Comparison of ENCODE assay signal across 12 cellular contexts in the genomic region with DNA sequence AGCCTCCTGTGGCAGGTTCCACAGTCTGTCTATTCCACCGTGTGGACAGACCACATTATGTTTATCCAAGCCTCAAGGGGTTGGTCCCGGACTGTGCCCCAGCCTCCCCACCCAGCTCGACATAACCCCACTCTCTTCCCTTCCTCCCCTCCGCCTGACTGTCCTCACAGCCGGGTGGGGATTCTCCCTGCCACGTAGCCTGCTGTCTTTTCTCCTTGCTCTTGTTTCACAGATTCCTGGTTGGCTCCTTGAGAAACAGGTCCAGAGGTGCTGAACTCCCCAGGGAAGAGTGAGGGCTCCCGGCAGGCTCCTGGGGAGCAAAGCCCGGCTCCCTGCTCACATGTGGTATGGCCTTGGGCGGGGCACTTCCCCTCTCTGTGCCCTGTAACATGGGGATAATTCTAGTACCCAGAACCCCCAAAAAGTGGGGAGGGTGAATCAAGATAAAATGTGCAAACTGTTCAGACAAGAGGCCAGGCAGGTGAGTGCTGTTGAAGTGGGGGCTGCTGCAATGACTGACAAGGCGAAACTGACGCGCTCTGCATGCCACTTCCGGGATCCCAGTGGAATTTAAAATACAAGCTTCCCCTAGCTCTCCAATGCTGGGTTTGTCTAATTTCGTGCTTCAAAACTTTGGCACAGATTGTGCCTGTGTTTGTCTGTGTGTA.
DNase-seq lines count a peak whose midpoint lies in the region; ATAC-seq and TF ChIP-seq lines count a peak whose summit lies in the region.
"Had no signal": no experiment of that assay in that cellular context is flagged by ENCODE, and none has a peak within 500 bp of the region (broad histone marks: within the 10 kb centered on the region; RNA-seq: fewer than 3 reads in every experiment).

No MANE protein-coding gene starts in this region.

- no peaks in the 10 kb centered on the region for H3K27me3 ChIP-seq in H7 (ENCODE audit: control insufficient read depth, insufficient read depth, low read length)

- H3K4me3 ChIP-seq in H7 (ENCODE audit: insufficient read depth, low read depth, low read length), result no peak overlapping the region

- H3K4me1 Mint-ChIP-seq in activated CD4-positive, alpha-beta T cell treated with anti-CD3 and anti-CD28 coated beads for 36 hours, result peaks cover 24% of the 10 kb centered on the region
- peaks cover 24% of the 10 kb centered on the region for H3K4me1 Mint-ChIP-seq in activated CD8-positive, alpha-beta T cell treated with anti-CD3 and anti-CD28 coated beads for 36 hours (ENCODE audit: low read depth)
- H3K4me1 Mint-ChIP-seq in naive B cell, result peaks cover 29 to 40% (median 34%) of the 10 kb centered on the region in 3 donors

- H3K36me3 Mint-ChIP-seq in activated CD4-positive, alpha-beta T cell treated with anti-CD3 and anti-CD28 coated beads for 36 hours (ENCODE audit: low read depth), result no peaks in the 10 kb centered on the region
- no peaks in the 10 kb centered on the region for H3K36me3 Mint-ChIP-seq in activated CD8-positive, alpha-beta T cell treated with anti-CD3 and anti-CD28 coated beads for 36 hours (ENCODE audit: low read depth)
- H3K36me3 Mint-ChIP-seq in naive B cell, result no peaks in the 10 kb centered on the region

- intact Hi-C loops in activated CD4-positive, alpha-beta T cell treated with anti-CD3 and anti-CD28 coated beads for 36 hours (cut with DNase I, micrococcal nuclease), result no loop called here
- intact Hi-C loops in activated CD8-positive, alpha-beta T cell treated with anti-CD3 and anti-CD28 coated beads for 36 hours (cut with micrococcal nuclease), result no loop called here

- H3K27ac Mint-ChIP-seq in activated CD4-positive, alpha-beta T cell treated with anti-CD3 and anti-CD28 coated beads for 36 hours, result no peak overlapping the region
- no peak overlapping the region for H3K27ac Mint-ChIP-seq in activated CD8-positive, alpha-beta T cell treated with anti-CD3 and anti-CD28 coated beads for 36 hours
- H3K27ac Mint-ChIP-seq in naive B cell, result peak overlapping the region in 2 of 6 donors; percentile 66 to 78

- peaks cover 8% of the 10 kb centered on the region for H3K27me3 Mint-ChIP-seq in activated CD4-positive, alpha-beta T cell treated with anti-CD3 and anti-CD28 coated beads for 36 hours
- peaks cover 4% of the 10 kb centered on the region for H3K27me3 Mint-ChIP-seq in activated CD8-positive, alpha-beta T cell treated with anti-CD3 and anti-CD28 coated beads for 36 hours
- peaks cover 8 to 21% (median 11%) of the 10 kb centered on the region in 3 donors for H3K27me3 Mint-ChIP-seq in naive B cell

- POLR2A ChIA-PET in activated CD4-positive, alpha-beta T cell treated with anti-CD3 and anti-CD28 coated beads for 36 hours (lab: Charles Lee), result no interaction called here
- POLR2A ChIA-PET in activated CD8-positive, alpha-beta T cell treated with anti-CD3 and anti-CD28 coated beads for 36 hours (lab: Charles Lee), result no interaction called here

- no peak for TF ChIP-seq CTCF in activated CD8-positive, alpha-beta T cell treated with anti-CD3 and anti-CD28 coated beads for 36 hours (IDR thresholded peaks at IDR 0.05)

- no peaks in the 10 kb centered on the region for H3K9me3 Mint-ChIP-seq in activated CD4-positive, alpha-beta T cell treated with anti-CD3 and anti-CD28 coated beads for 36 hours (ENCODE audit: low read depth)
- H3K9me3 Mint-ChIP-seq in activated CD8-positive, alpha-beta T cell treated with anti-CD3 and anti-CD28 coated beads for 36 hours, result no peaks in the 10 kb centered on the region
- no peaks in the 10 kb centered on the region for H3K9me3 Mint-ChIP-seq in naive B cell

- peak; percentile 43 for ATAC-seq in activated CD4-positive, alpha-beta T cell treated with anti-CD3 and anti-CD28 coated beads for 36 hours
- ATAC-seq in activated CD8-positive, alpha-beta T cell treated with anti-CD3 and anti-CD28 coated beads for 36 hours, result peak; percentile 60
- ATAC-seq in naive B cell (ENCODE audit: low read depth in 2 of 2) (peak; percentile 32 to 34), HG03280 (IDR thresholded peaks at IDR 0.05; ENCODE audit: unreplicated experiment) (no peak)

- CTCF ChIA-PET in activated CD4-positive, alpha-beta T cell treated with anti-CD3 and anti-CD28 coated beads for 36 hours (lab: Charles Lee), result interaction anchor here (0.6 kb wide), 1 partner anchor 11 kb away, joined by 3 read pairs; no protein-coding TSS in a partner anchor
- CTCF ChIA-PET in activated CD8-positive, alpha-beta T cell treated with anti-CD3 and anti-CD28 coated beads for 36 hours (lab: Charles Lee), result no interaction called here

- H3K4me3 Mint-ChIP-seq in activated CD4-positive, alpha-beta T cell treated with anti-CD3 and anti-CD28 coated beads for 36 hours, result no peak overlapping the region
- no peak overlapping the region for H3K4me3 Mint-ChIP-seq in activated CD8-positive, alpha-beta T cell treated with anti-CD3 and anti-CD28 coated beads for 36 hours
- H3K4me3 Mint-ChIP-seq in naive B cell, result peak overlapping the region in 7 of 8 donors; percentile 6 to 86 (median 71)

- no peaks in the 10 kb centered on the region for H3K36me3 ChIP-seq in H7 (replicated peaks; ENCODE audit: control insufficient read depth, insufficient read depth, low read length)

- peak; percentile 33 for DNase-seq in activated CD4-positive, alpha-beta T cell treated with anti-CD3 and anti-CD28 coated beads for 36 hours
- no peak for DNase-seq in activated CD4-positive, alpha-beta T cell treated with anti-CD3 and anti-CD28 coated beads for 1 hour
- DNase-seq in H7, result peak; percentile 57
- peak; percentile 49 for DNase-seq in activated CD8-positive, alpha-beta T cell treated with anti-CD3 and anti-CD28 coated beads for 36 hours
- no peak for DNase-seq in naive B cell
- no peak for DNase-seq in putamen (ENCODE audit: low spot score)
- DNase-seq in dermis blood vessel endothelial cell, result no peak
- DNase-seq: foreskin melanocyte, IMR-90, NCI-H1417 treated with DMSO at 0.1 percent for 48 hours, NCI-H524 treated with DMSO at 0.1 percent for 48 hours had no signal

Comparison
In these comparisons a context has a peak if more than half of its experiments do, and no peak if none do; other contexts are left out.
1. DNase-seq: peak in activated CD4-positive, alpha-beta T cell treated with anti-CD3 and anti-CD28 coated beads for 36 hours (single experiment), H7 (single experiment) and activated CD8-positive, alpha-beta T cell treated with anti-CD3 and anti-CD28 coated beads for 36 hours (single experiment); none in activated CD4-positive, alpha-beta T cell treated with anti-CD3 and anti-CD28 coated beads for 1 hour (single experiment), naive B cell (single experiment), putamen (single experiment) and dermis blood vessel endothelial cell (single experiment).
2. H3K4me3 Mint-ChIP-seq: peak in naive B cell (7 of 8); none in activated CD4-positive, alpha-beta T cell treated with anti-CD3 and anti-CD28 coated beads for 36 hours (single experiment) and activated CD8-positive, alpha-beta T cell treated with anti-CD3 and anti-CD28 coated beads for 36 hours (single experiment).